Comparison of ENCODE assay signal across 22 cellular contexts in the genomic region with DNA sequence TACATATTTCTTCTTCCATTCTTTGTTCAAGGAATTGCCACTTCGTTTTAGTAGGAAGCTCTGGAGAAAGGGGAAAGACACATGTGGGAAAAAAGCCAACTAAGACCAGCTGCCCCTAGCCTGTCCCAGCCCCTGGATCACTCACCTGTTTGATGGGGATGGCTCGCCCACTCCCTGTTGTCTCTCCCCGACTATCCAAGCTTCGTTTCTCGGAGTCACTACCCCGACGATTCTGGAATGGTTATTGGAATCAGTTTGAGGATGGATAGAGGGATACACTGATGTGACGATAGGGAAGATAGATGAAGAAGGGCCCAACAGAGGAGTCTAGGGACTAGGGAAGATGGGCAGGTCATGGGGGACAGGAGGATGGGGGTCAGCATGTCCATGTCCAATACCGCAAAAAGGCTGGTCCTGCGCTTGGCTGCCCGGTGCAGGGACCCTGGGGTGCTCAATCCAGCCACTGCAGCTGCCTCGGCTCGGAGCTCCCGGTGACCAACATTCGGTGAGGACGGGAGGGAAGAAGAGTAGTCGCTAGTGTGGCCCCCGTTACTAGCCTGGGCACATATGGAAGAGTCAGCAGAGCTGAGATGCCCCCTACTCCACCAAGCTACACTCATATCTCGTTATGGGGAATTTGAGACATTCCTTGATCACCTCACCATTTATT. TPM values are rescaled to one million over a fixed set of nuclear protein-coding genes. Genes with fewer than 3 reads are reported as not detected.
"Had no signal": no experiment of that assay in that cellular context is flagged by ENCODE, and none has a peak within 500 bp of the region (broad histone marks: within the 10 kb centered on the region; RNA-seq: fewer than 3 reads in every experiment).

No MANE protein-coding gene starts in this region.

- H3K4me3 ChIP-seq: esophagus muscularis mucosa, gastrocnemius medialis, heart right ventricle, left lung, lower lobe of right lung, sigmoid colon, skin epidermis, stomach, thoracic aorta, transverse colon had no signal

- H3K9me3 Mint-ChIP-seq: memory B cell, mesothelial cell of epicardium, natural killer cell, neural crest cell had no signal

- H3K36me3 ChIP-seq: esophagus muscularis mucosa, gastrocnemius medialis, sigmoid colon, thoracic aorta, transverse colon had no signal

- H3K9me3 ChIP-seq: esophagus muscularis mucosa, gastrocnemius medialis, heart right ventricle, left lung, lower lobe of right lung, sigmoid colon, stomach, thoracic aorta, transverse colon had no signal

- H3K36me3 Mint-ChIP-seq: mesothelial cell of epicardium had no signal

- ATAC-seq: gastrocnemius medialis, heart right ventricle, left lung, lower lobe of right lung, natural killer cell had no signal

- H3K27ac Mint-ChIP-seq: memory B cell, mesothelial cell of epicardium had no signal

- H3K4me3 Mint-ChIP-seq: memory B cell, mesothelial cell of epicardium, natural killer cell had no signal

- H3K27me3 Mint-ChIP-seq: memory B cell had no signal

- DNase-seq: effector memory CD4-positive, alpha-beta T cell; gastrocnemius medialis; heart right ventricle; hypothalamus; lower lobe of right lung; natural killer cell; nucleus accumbens; sigmoid colon; stimulated activated CD4-positive, alpha-beta T cell treated with anti-CD3 and anti-CD28 coated beads, Interleukin-2, amount 100 ng/mL, for 24 hours; stimulated activated CD4-positive, alpha-beta T cell treated with anti-CD3 and anti-CD28 coated beads, Interleukin-4, amount 100 ng/mL, for 4 hours; stimulated activated naive CD4-positive, alpha-beta T cell; stomach; substantia nigra; transverse colon had no signal

- H3K27ac ChIP-seq: epithelial cell of prostate, esophagus muscularis mucosa, gastrocnemius medialis, heart right ventricle, left lung, lower lobe of right lung, sigmoid colon, skin epidermis, stomach, thoracic aorta, transverse colon had no signal

RNA-seq across cellular contexts. Expression of gene CYP27B1, which starts 35.3 kb away (rescaled TPM):
- total RNA-seq: gastrocnemius medialis had no signal
